In the genomic region with DNA sequence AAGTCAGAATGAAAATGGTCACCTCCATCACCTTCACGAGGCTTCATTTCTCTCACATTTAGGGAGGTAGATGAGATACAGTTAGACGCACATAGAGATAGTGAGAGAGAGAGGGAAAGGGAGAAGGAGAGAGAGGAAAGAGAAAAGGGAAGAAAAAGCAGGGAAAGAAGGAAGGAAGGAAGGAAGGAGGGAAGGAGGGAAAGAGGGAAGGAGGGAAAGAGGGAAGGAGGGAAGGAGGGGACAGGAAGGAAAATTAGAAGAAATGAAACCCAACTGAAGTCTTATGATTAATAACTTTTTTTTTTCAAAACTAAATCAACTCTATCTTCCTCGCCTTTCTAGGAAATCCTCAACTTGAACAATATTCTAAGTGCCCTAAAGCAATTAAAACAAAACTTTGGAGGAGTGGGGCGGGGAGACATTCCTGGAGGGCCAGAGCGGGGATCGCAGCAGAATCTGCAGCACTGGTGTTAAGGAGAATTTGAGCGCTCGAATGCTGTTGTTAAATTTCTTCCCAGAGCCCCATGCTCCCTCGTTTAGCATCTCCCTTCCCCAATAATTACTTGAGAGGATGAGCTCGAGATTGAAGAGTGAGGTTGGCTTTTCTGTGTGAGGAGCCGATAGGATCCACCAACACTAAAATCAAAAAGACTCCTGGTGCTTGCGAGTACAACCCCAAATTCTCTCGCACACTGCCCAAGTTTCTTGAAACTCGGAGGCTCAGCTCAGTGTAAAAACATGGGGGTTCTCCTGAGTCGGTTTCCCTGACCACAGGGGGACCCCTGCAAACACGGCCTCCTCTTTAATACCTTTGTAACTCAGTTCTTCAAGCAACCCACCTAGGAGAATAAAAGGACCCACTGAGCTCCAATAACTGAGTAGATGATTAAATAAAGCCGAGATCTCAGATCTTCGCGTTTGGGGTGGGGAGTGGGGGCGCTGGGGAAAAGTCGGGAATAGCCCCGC, we compare ENCODE assay signal across 38 cellular contexts. TPM values are rescaled to one million over a fixed set of nuclear protein-coding genes. Genes with fewer than 3 reads are reported as not detected.
DNase-seq lines count a peak whose midpoint lies in the region; ATAC-seq, FAIRE-seq and TF ChIP-seq lines count a peak whose summit lies in the region.
"Had no signal": no experiment of that assay in that cellular context is flagged by ENCODE, and none has a peak within 500 bp of the region (broad histone marks: within the 10 kb centered on the region; RNA-seq: fewer than 3 reads in every experiment).

No MANE protein-coding gene starts in this region.

- no peaks in the 10 kb centered on the region for H3K36me3 ChIP-seq in PC-3 (ENCODE audit: low read depth, low read length)
- peaks cover 0 to 3% (median 0%) of the 10 kb centered on the region in 4 experiments; a peak in 1 of 8 replicates for H3K36me3 ChIP-seq in H1 (ENCODE audit: control insufficient read depth in 2 of 4, insufficient read depth in 4 of 4, low read length in 3 of 4)
- H3K36me3 ChIP-seq in neuronal stem cell (replicated peaks in 1 of 2; ENCODE audit: control insufficient read depth in 2 of 2, insufficient read depth in 2 of 2, low read length in 2 of 2), result peaks cover 0 to under 1% of the 10 kb centered on the region in 2 donors
- no peaks in the 10 kb centered on the region for H3K36me3 ChIP-seq in CD8-positive, alpha-beta memory T cell (ENCODE audit: insufficient read depth, low read length)
- H3K36me3 ChIP-seq: BE2C, esophagus squamous epithelium, heart right ventricle, SJCRH30, stomach, thyroid gland, WERI-Rb-1 had no signal

- TF ChIP-seq RAD21 in H1 (IDR thresholded peaks at IDR 0.05 in 1 of 2, conservative IDR thresholded peaks at IDR 0.05 in 1 of 2; ENCODE audit: low read depth in 2 of 2, low read length in 2 of 2), result no peak

- no peaks in the 10 kb centered on the region for H3K9me3 Mint-ChIP-seq in endothelial cell (ENCODE audit: unreplicated experiment)
- peaks cover 10 to 41% (median 28%) of the 10 kb centered on the region in 5 donors for H3K9me3 Mint-ChIP-seq in CD8-positive, alpha-beta memory T cell
- H3K9me3 Mint-ChIP-seq: activated naive CD8-positive, alpha-beta T cell treated with anti-CD3 and anti-CD28 coated beads, Interleukin-2, amount 10 ng/mL, durations not matched to agents 7 days and 5 days; CD8-positive, alpha-beta T cell; dendritic cell treated with granulocyte-macrophage colony-stimulating factor and Interleukin-4, amounts not matched to agents 40 ng/mL and 50 ng/mL, for 4 days had no signal

- no peak for FAIRE-seq in H1 (lab: Jason Lieb, UNC)

- no peak for TF ChIP-seq EP300 in H1 (IDR thresholded peaks at IDR 0.05; ENCODE audit: borderline replicate concordance in 1 of 2, low read depth in 2 of 2, low read length in 2 of 2)

- H2BK120ac ChIP-seq in H1 (replicated peaks; ENCODE audit: low read depth, low read length), result no peak overlapping the region
- no peak overlapping the region for H2BK120ac ChIP-seq in neuronal stem cell (ENCODE audit: low read depth, low read length)

- TF ChIP-seq CTCF in GM10266 (IDR thresholded peaks at IDR 0.05; ENCODE audit: control insufficient read depth, insufficient read depth, low read depth, missing control alignments) (no peak), PC-3 (conservative IDR thresholded peaks at IDR 0.05; ENCODE audit: low read depth, low read length) (no peak), H1 (IDR thresholded peaks at IDR 0.05; ENCODE audit: control extremely low read depth in 1 of 3, insufficient read depth in 1 of 3, low read depth in 1 of 3, low read length in 3 of 3) (no peak), endothelial cell (IDR thresholded peaks at IDR 0.05; ENCODE audit: unreplicated experiment) (no peak)

- H3K23me2 ChIP-seq in H1 (ENCODE audit: low read depth, low read length), result no peaks in the 10 kb centered on the region

- H3K27ac ChIP-seq in PC-3 (ENCODE audit: low read length) (no peak overlapping the region), H1 (ENCODE audit: low read depth, low read length) (no peak overlapping the region), neuronal stem cell (replicated peaks; ENCODE audit: low read length) (no peak overlapping the region)
- H3K27ac ChIP-seq in CD8-positive, alpha-beta memory T cell (ENCODE audit: low read depth, low read length), result no peak overlapping the region
- H3K27ac ChIP-seq: esophagus squamous epithelium, foreskin keratinocyte, heart right ventricle, SJCRH30, stomach, thyroid gland, WERI-Rb-1 had no signal

- DNase-seq in GM10266 (ENCODE audit: extremely low spot score), result peak; percentile 16
- no peak for DNase-seq in PC-3
- no peak for DNase-seq in H1 (ENCODE audit: low read depth in 1 of 2, low spot score in 2 of 2)
- DNase-seq in neuronal stem cell (ENCODE audit: low spot score), result no peak
- no peak for DNase-seq in endothelial cell (ENCODE audit: low spot score)
- DNase-seq in NCI-H187 (lab: John Stamatoyannopoulos, UW), result no peak
- DNase-seq in CD8-positive, alpha-beta memory T cell, result no peak
- DNase-seq in cerebellum (ENCODE audit: low spot score), result no peak
- DNase-seq: activated CD4-positive, alpha-beta T cell treated with anti-CD3 and anti-CD28 coated beads for 48 hours; activated effector memory CD4-positive, alpha-beta T cell treated with anti-CD3 and anti-CD28 coated beads, Interleukin-2, amount 50 U/mL, for 16 hours; activated naive CD8-positive, alpha-beta T cell treated with anti-CD3 and anti-CD28 coated beads, Interleukin-2, amount 10 ng/mL, durations not matched to agents 7 days and 5 days; activated T-cell treated with anti-CD3 and anti-CD28 coated beads, Interleukin-2, amount 50 U/mL, for 1 hour; aorta; CD8-positive, alpha-beta T cell; central memory CD4-positive, alpha-beta T cell; esophagus squamous epithelium; heart right ventricle; mucosa of descending colon; natural killer cell; NCI-H1092 treated with DMSO at 0.1 percent for 48 hours; NCI-H1694 treated with DMSO at 0.1 percent for 48 hours; NCI-H2171; NCI-H510A; RPMI8226; SJCRH30; stimulated activated CD4-positive, alpha-beta T cell treated with anti-CD3 and anti-CD28 coated beads, Interleukin-1b, Interleukin-23, amount 100 ng/mL, for 48 hours; stimulated activated CD8-positive, alpha-beta memory T cell treated with anti-CD3 and anti-CD28 coated beads, Interleukin-4, amount 100 ng/mL, for 48 hours; stomach; thyroid gland had no signal

- CTCF ChIA-PET in PC-3 (lab: Charles Lee), result interaction anchor here (0.6 to 1.6 kb wide), 5 partner anchors 8 to 1458 kb away, joined by 3 to 4 read pairs (median 3); no protein-coding TSS in a partner anchor
- CTCF ChIA-PET in H1 (lab: Charles Lee; ENCODE audit: partially characterized antibody), result interaction anchor here (0.8 to 7.3 kb wide), 18 partner anchors 9 to 1458 kb away, joined by 3 to 63 read pairs (median 4); partner anchors contain the start of gene FOXG1
- CTCF ChIA-PET in CD8-positive, alpha-beta memory T cell (lab: Charles Lee), result no interaction called here

- no peak overlapping the region for H3K4ac ChIP-seq in H1 (replicated peaks; ENCODE audit: insufficient read length, low read depth, low read length)
- H3K4ac ChIP-seq in neuronal stem cell (ENCODE audit: low read length), result no peak overlapping the region

- H3K9ac ChIP-seq in PC-3 (ENCODE audit: low read length) (no peak overlapping the region), H1 (replicated peaks in 1 of 4; ENCODE audit: extremely low read depth in 1 of 4, low read depth in 3 of 4, low read length in 3 of 4) (no peak overlapping the region), neuronal stem cell (ENCODE audit: low read depth, low read length, poor library complexity) (no peak overlapping the region)

- WGBS in H1 (ENCODE audit: extremely low coverage in 1 of 2, insufficient coverage in 1 of 2, insufficient read length in 1 of 2, insufficient replicate concordance in 2 of 2, low coverage in 1 of 2, low lambda C conversion rate in 2 of 2, missing lambda C conversion rate in 1 of 2), 2 experiments, result 4% methylated on average over 22 of the region's 22 CpGs; no CpG with 5 or more reads in 1 of the 2 experiments
- no CpG with 5 or more reads among the region's 22 CpGs for WGBS in neuronal stem cell (ENCODE audit: extremely low coverage in 2 of 2, insufficient read length in 2 of 2, insufficient replicate concordance in 1 of 2), 2 donors

- H3K79me2 ChIP-seq in PC-3 (ENCODE audit: low read length), result no peaks in the 10 kb centered on the region
- no peaks in the 10 kb centered on the region for H3K79me2 ChIP-seq in H1 (ENCODE audit: control insufficient read depth in 1 of 2, insufficient read depth in 2 of 2, low read length in 2 of 2)

- H3K4me3 ChIP-seq in PC-3 (ENCODE audit: low read length), result no peak overlapping the region
- peak overlapping the region in 1 of 4 experiments; percentile 53; a peak in 3 of 8 replicates for H3K4me3 ChIP-seq in H1 (ENCODE audit: extremely low read depth in 1 of 4, insufficient read depth in 2 of 4, low read depth in 3 of 4, low read length in 4 of 4)
- no peak overlapping the region for H3K4me3 ChIP-seq in neuronal stem cell (ENCODE audit: low read length in 2 of 2)
- H3K4me3 ChIP-seq in CD8-positive, alpha-beta memory T cell (ENCODE audit: low read length), result no peak overlapping the region
- H3K4me3 ChIP-seq: esophagus squamous epithelium, heart right ventricle, mucosa of descending colon, SJCRH30, stomach, thyroid gland had no signal

- POLR2A ChIA-PET in PC-3 (lab: Charles Lee; ENCODE audit: unreplicated experiment), result no interaction called here
- POLR2A ChIA-PET in H1 (lab: Charles Lee; ENCODE audit: partially characterized antibody), result interaction anchor here (1.0 to 3.3 kb wide), 2 partner anchors 9 to 18 kb away, joined by 3 to 11 read pairs; no protein-coding TSS in a partner anchor
- POLR2A ChIA-PET in CD8-positive, alpha-beta memory T cell (lab: Charles Lee), result no interaction called here

- no peak overlapping the region for H3K18ac ChIP-seq in H1 (ENCODE audit: extremely low read depth, low read length)
- no peak overlapping the region for H3K18ac ChIP-seq in neuronal stem cell (ENCODE audit: low read length)

- no peak overlapping the region for H2AK5ac ChIP-seq in H1 (ENCODE audit: low read depth, low read length)
- no peak overlapping the region for H2AK5ac ChIP-seq in neuronal stem cell (ENCODE audit: low read depth, low read length)

- peak overlapping the region; percentile 73 for H3K4me2 ChIP-seq in PC-3 (ENCODE audit: low read length)
- peak overlapping the region; percentile 38 to 74 for H3K4me2 ChIP-seq in H1 (ENCODE audit: insufficient read depth in 1 of 2, low read depth in 2 of 2, low read length in 2 of 2)
- peak overlapping the region; percentile 76 for H3K4me2 ChIP-seq in neuronal stem cell (ENCODE audit: insufficient read depth, low read length, poor library complexity, severe bottlenecking)

- peaks cover 30% of the 10 kb centered on the region for H3K4me1 Mint-ChIP-seq in endothelial cell (ENCODE audit: unreplicated experiment)
- no peaks in the 10 kb centered on the region for H3K4me1 Mint-ChIP-seq in CD8-positive, alpha-beta memory T cell
- H3K4me1 Mint-ChIP-seq: activated naive CD8-positive, alpha-beta T cell treated with anti-CD3 and anti-CD28 coated beads, Interleukin-2, amount 10 ng/mL, durations not matched to agents 7 days and 5 days; natural killer cell had no signal

- H3K27ac Mint-ChIP-seq in endothelial cell (ENCODE audit: unreplicated experiment), result no peak overlapping the region
- no peak overlapping the region for H3K27ac Mint-ChIP-seq in CD8-positive, alpha-beta memory T cell
- H3K27ac Mint-ChIP-seq: activated naive CD8-positive, alpha-beta T cell treated with anti-CD3 and anti-CD28 coated beads, Interleukin-2, amount 10 ng/mL, durations not matched to agents 7 days and 5 days; CD8-positive, alpha-beta T cell; dendritic cell treated with granulocyte-macrophage colony-stimulating factor and Interleukin-4, amounts not matched to agents 40 ng/mL and 50 ng/mL, for 4 days; natural killer cell had no signal

- H3K23ac ChIP-seq in H1 (ENCODE audit: insufficient read length) (no peak overlapping the region), neuronal stem cell (ENCODE audit: low read depth, low read length, poor library complexity) (no peak overlapping the region)

- H3K27me3 ChIP-seq in PC-3 (ENCODE audit: low read length), result peaks cover 67% of the 10 kb centered on the region
- peaks cover 61 to 69% (median 65%) of the 10 kb centered on the region in 4 experiments for H3K27me3 ChIP-seq in H1 (replicated peaks in 1 of 4; ENCODE audit: control insufficient read depth in 3 of 4, extremely low read depth in 1 of 4, insufficient read depth in 3 of 4, low read length in 3 of 4)
- H3K27me3 ChIP-seq in neuronal stem cell (ENCODE audit: control insufficient read depth in 3 of 3, insufficient read depth in 3 of 3, low read depth in 1 of 3, low read length in 3 of 3), result peaks cover 4 to 67% (median 48%) of the 10 kb centered on the region in 3 experiments
- peaks cover 12% of the 10 kb centered on the region for H3K27me3 ChIP-seq in CD8-positive, alpha-beta memory T cell (ENCODE audit: insufficient read depth, low read length, poor library complexity, severe bottlenecking)
- H3K27me3 ChIP-seq: SJCRH30 had no signal

- H3K4me1 ChIP-seq in PC-3 (ENCODE audit: insufficient read depth, low read length) (peaks cover 4% of the 10 kb centered on the region; the same call in 1 of the 2 replicates), H1 (replicated peaks in 1 of 4; ENCODE audit: control insufficient read depth in 3 of 4, insufficient read depth in 4 of 4, low read length in 3 of 4) (peaks cover 0 to 8% (median 4%) of the 10 kb centered on the region in 4 experiments; a peak in 5 of 7 replicates), neuronal stem cell (ENCODE audit: control insufficient read depth in 2 of 2, insufficient read depth in 1 of 2, low read depth in 1 of 2, low read length in 2 of 2) (peaks cover 0 to 14% of the 10 kb centered on the region in 2 donors)
- H3K4me1 ChIP-seq in CD8-positive, alpha-beta memory T cell (ENCODE audit: insufficient read depth, low read length), result no peaks in the 10 kb centered on the region
- H3K4me1 ChIP-seq: BE2C, foreskin keratinocyte, SJCRH30 had no signal

- BruUV-seq in PC-3 (replicated peaks; lab: Mats Ljungman, UMichigan), result no TSS peak

- intact Hi-C loops in PC-3 (cut with micrococcal nuclease), result loop anchor here (2.0 to 5.0 kb wide), 3 partner anchors 261 to 1459 kb away; no protein-coding TSS in a partner anchor

- H4K8ac ChIP-seq in H1 (ENCODE audit: extremely low read depth, insufficient read depth, low read length) (no peak overlapping the region), neuronal stem cell (ENCODE audit: low read depth, low read length) (no peak overlapping the region)

- H4K91ac ChIP-seq in H1 (replicated peaks; ENCODE audit: insufficient read length, low read length), result no peak overlapping the region
- no peak overlapping the region for H4K91ac ChIP-seq in neuronal stem cell (ENCODE audit: low read depth, low read length, poor library complexity)

- H3K14ac ChIP-seq in H1 (ENCODE audit: insufficient read length) (no peak overlapping the region), neuronal stem cell (ENCODE audit: low read length) (no peak overlapping the region)

- no peak overlapping the region for H3K4me3 Mint-ChIP-seq in endothelial cell (ENCODE audit: unreplicated experiment)
- H3K4me3 Mint-ChIP-seq in CD8-positive, alpha-beta memory T cell, result no peak overlapping the region
- H3K4me3 Mint-ChIP-seq: activated naive CD8-positive, alpha-beta T cell treated with anti-CD3 and anti-CD28 coated beads, Interleukin-2, amount 10 ng/mL, durations not matched to agents 7 days and 5 days; CD8-positive, alpha-beta T cell; dendritic cell treated with granulocyte-macrophage colony-stimulating factor and Interleukin-4, amounts not matched to agents 40 ng/mL and 50 ng/mL, for 4 days; natural killer cell had no signal

- H3K56ac ChIP-seq in H1 (replicated peaks; ENCODE audit: insufficient read length, low read depth, low read length), result no peak overlapping the region

- H2BK5ac ChIP-seq in H1 (ENCODE audit: low read depth, low read length) (no peak overlapping the region), neuronal stem cell (ENCODE audit: low read length) (no peak overlapping the region)

- no peak overlapping the region for H2BK20ac ChIP-seq in H1 (ENCODE audit: low read length)

- H4K20me1 ChIP-seq in PC-3 (ENCODE audit: low read length), result 0 out of 2 replicates have a peak, but pooled peaks cover 7% of the 10 kb centered on the region
- H4K20me1 ChIP-seq in H1 (replicated peaks in 1 of 2; ENCODE audit: control insufficient read depth in 1 of 2, insufficient read depth in 2 of 2, low read length in 2 of 2), result peaks cover 4 to 20% of the 10 kb centered on the region in 2 experiments

- H4K5ac ChIP-seq in H1 (ENCODE audit: insufficient read length, low read depth, low read length), result no peak overlapping the region

- no peaks in the 10 kb centered on the region for H3F3A ChIP-seq in PC-3 (ENCODE audit: low read length, unreplicated experiment)

- no peaks in the 10 kb centered on the region for H3K9me3 ChIP-seq in PC-3 (ENCODE audit: low read length)
- H3K9me3 ChIP-seq in H1 (ENCODE audit: insufficient read depth in 2 of 2, low read depth in 1 of 2, low read length in 1 of 2), result no peaks in the 10 kb centered on the region
- H3K9me3 ChIP-seq in neuronal stem cell (replicated peaks in 1 of 2; ENCODE audit: control insufficient read depth in 2 of 2, insufficient read depth in 1 of 2, low read depth in 1 of 2, low read length in 2 of 2), result no peaks in the 10 kb centered on the region
- no peaks in the 10 kb centered on the region for H3K9me3 ChIP-seq in CD8-positive, alpha-beta memory T cell (ENCODE audit: low read length)
- H3K9me3 ChIP-seq: BE2C, esophagus squamous epithelium, heart right ventricle, mucosa of descending colon, SJCRH30, stomach, thyroid gland had no signal

- H3K9me2 ChIP-seq in PC-3 (replicated peaks; ENCODE audit: low read length), result no peaks in the 10 kb centered on the region

- no peaks in the 10 kb centered on the region for H3K79me1 ChIP-seq in H1 (ENCODE audit: low read depth, low read length)
- H3K79me1 ChIP-seq in neuronal stem cell (ENCODE audit: low read depth, low read length), result no peaks in the 10 kb centered on the region

- H2BK15ac ChIP-seq in H1 (ENCODE audit: low read length) (no peak overlapping the region), neuronal stem cell (ENCODE audit: low read length) (peak overlapping the region; percentile 15)

- no peak overlapping the region for H2BK12ac ChIP-seq in H1 (ENCODE audit: low read depth, low read length)
- no peak overlapping the region for H2BK12ac ChIP-seq in neuronal stem cell (ENCODE audit: low read length)

- no peaks in the 10 kb centered on the region for H3K36me3 Mint-ChIP-seq in endothelial cell (ENCODE audit: low read depth, unreplicated experiment)
- peaks cover 0 to 2% (median 0%) of the 10 kb centered on the region in 3 donors for H3K36me3 Mint-ChIP-seq in CD8-positive, alpha-beta memory T cell
- H3K36me3 Mint-ChIP-seq: activated naive CD8-positive, alpha-beta T cell treated with anti-CD3 and anti-CD28 coated beads, Interleukin-2, amount 10 ng/mL, durations not matched to agents 7 days and 5 days; CD8-positive, alpha-beta T cell had no signal

- TF ChIP-seq POLR2A in H1 (IDR thresholded peaks at IDR 0.05; ENCODE audit: control extremely low read depth in 1 of 2, low read depth in 2 of 2, low read length in 2 of 2), result no peak

- H2AFZ ChIP-seq in PC-3 (ENCODE audit: low read length) (no peak overlapping the region), H1 (ENCODE audit: low read length) (no peak overlapping the region), neuronal stem cell (ENCODE audit: low read length) (no peak overlapping the region)

- peaks cover 36% of the 10 kb centered on the region for H3K27me3 Mint-ChIP-seq in endothelial cell (ENCODE audit: unreplicated experiment)
- peaks cover 37 to 53% of the 10 kb centered on the region in 2 donors for H3K27me3 Mint-ChIP-seq in CD8-positive, alpha-beta memory T cell

- no peak for ATAC-seq in PC-3
- ATAC-seq: CD8-positive, alpha-beta T cell; heart right ventricle; mucosa of descending colon; natural killer cell had no signal

RNA-seq across cellular contexts. Expression of gene FOXG1, which starts 10.4 kb away (rescaled TPM):
- total RNA-seq in PC-3 (2014; rRNA removed) (not detected in 2 replicates), endothelial cell (ENCODE audit: unreplicated experiment) (1.8 TPM), cerebellum (0.09 TPM)
- 0.24 and 0.29 TPM in 2 replicates for total RNA-seq in H1 (2021; fragmentation: NEBNext Ultra II Directional; extraction: Animal tissue kit (Norgen Biotek cat#: 25700))
- polyA plus RNA-seq in H1 (2011; rRNA removed), result 0.03 and 0.08 TPM in 2 replicates
- polyA plus RNA-seq in H1 (2011; cell fraction: cytosol; rRNA removed), result 0.03 TPM
- 0.09 TPM for polyA plus RNA-seq in H1 (2011; cell fraction: nucleus; rRNA removed)
- polyA plus RNA-seq in H1 (2012, experiment 1 of 2), result 0.05 to 0.12 TPM (median 0.11 TPM) in 4 replicates
- polyA plus RNA-seq in H1 (2012, experiment 2 of 2), result 0.07 TPM
- 0.14 TPM for polyA plus RNA-seq in H1 (2013, experiment 1 of 2)
- 0.13 TPM for polyA plus RNA-seq in H1 (2013, experiment 2 of 2)
- polyA minus RNA-seq in H1 (2011; rRNA and poly(A)+ RNA removed), result not detected in 2 replicates
- polyA minus RNA-seq in H1 (2011; cell fraction: cytosol; rRNA and poly(A)+ RNA removed), result not detected
- polyA minus RNA-seq in H1 (2011; cell fraction: nucleus; rRNA and poly(A)+ RNA removed), result not detected
- 189 TPM for polyA plus RNA-seq in neuronal stem cell (2013, experiment 1 of 2)
- 187 TPM for polyA plus RNA-seq in neuronal stem cell (2013, experiment 2 of 2)
- not detected for total RNA-seq in CD8-positive, alpha-beta memory T cell
- polyA plus RNA-seq in CD8-positive, alpha-beta memory T cell, result not detected
- total RNA-seq: activated CD8-positive, alpha-beta memory T cell treated with anti-CD3 and anti-CD28 coated beads for 36 hours; activated naive CD8-positive, alpha-beta T cell treated with anti-CD3 and anti-CD28 coated beads, Interleukin-2, amount 10 ng/mL, durations not matched to agents 7 days and 5 days; aorta; CD8-positive, alpha-beta T cell; foreskin keratinocyte; heart right ventricle; HT-29; lung microvascular endothelial cell; mucosa of descending colon; natural killer cell; osteocyte; renal cortical epithelial cell had no signal
- polyA plus RNA-seq: aorta, foreskin keratinocyte, heart right ventricle had no signal
